Comparison of ENCODE assay signal across 15 cellular contexts in genomic region chr7:70156052-70156451, GRCh38.
"Had no signal": no experiment of that assay in that cellular context is flagged by ENCODE, and none has a peak within 500 bp of the region (broad histone marks: within the 10 kb centered on the region; RNA-seq: fewer than 3 reads in every experiment).

No MANE protein-coding gene starts in this region.

- H3K4me1 ChIP-seq: left lung, parathyroid adenoma, tibial artery, uterus had no signal

- ATAC-seq: naive thymus-derived CD4-positive, alpha-beta T cell; stimulated activated memory B cell treated with anti-CD40 and anti-IgM and Interleukin-4, amounts not matched to agents 10 μg/mL and 1 μg/mL and 100 μg/mL, for 72 hours had no signal

- DNase-seq: activated CD4-positive, alpha-beta T cell treated with anti-CD3 and anti-CD28 coated beads, Interleukin-2, amount 10 ng/mL, durations not matched to agents 24 days and 14 days; activated CD4-positive, CD25-positive, alpha-beta regulatory T cell; activated CD8-positive, alpha-beta memory T cell treated with anti-CD3 and anti-CD28 coated beads, Interleukin-2, amount 50 U/mL, for 48 hours; activated gamma-delta T cell treated with Interleukin-2 at 50 U/mL for 16 hours; amniotic stem cell; dorsolateral prefrontal cortex; islet precursor cell; left lung; mammary epithelial cell; naive thymus-derived CD4-positive, alpha-beta T cell; stimulated activated CD4-positive, alpha-beta T cell treated with anti-CD3 and anti-CD28 coated beads, Interleukin-2, amount 100 ng/mL, for 48 hours; tibial artery; uterus had no signal

- H3K79me2 ChIP-seq: parathyroid adenoma had no signal

- H3K9ac ChIP-seq: parathyroid adenoma had no signal

- H3K36me3 ChIP-seq: left lung, tibial artery, uterus had no signal

- H3K4me3 ChIP-seq: dorsolateral prefrontal cortex, left lung, tibial artery, uterus had no signal

- H3K27ac ChIP-seq: dorsolateral prefrontal cortex, left lung, parathyroid adenoma, tibial artery, uterus had no signal

- H2AFZ ChIP-seq: parathyroid adenoma had no signal

- H3K27me3 ChIP-seq: dorsolateral prefrontal cortex, left lung, tibial artery, uterus had no signal
